In the genomic region with DNA sequence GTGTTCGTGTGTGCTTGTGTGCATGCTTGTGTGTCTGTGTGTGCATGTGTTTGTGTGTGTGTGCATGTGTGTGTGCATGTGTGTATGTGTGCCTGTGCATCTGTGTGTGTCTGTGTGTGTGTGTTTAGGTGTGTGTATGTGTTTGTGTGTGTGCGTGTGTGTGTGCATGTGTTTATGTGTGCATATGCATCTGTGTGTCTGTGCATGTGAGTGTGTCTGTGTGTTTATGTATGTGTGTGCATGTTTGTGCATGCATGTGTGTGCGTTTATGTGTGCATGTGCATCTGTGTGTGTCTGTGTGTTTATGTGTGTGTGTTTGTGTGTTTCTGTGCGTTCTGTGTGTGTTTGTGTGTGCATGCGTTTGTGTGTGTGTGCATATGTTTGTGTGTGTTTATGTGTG, we compare ENCODE assay signal across 23 cellular contexts.
DNase-seq lines count a peak whose midpoint lies in the region; ATAC-seq, FAIRE-seq and TF ChIP-seq lines count a peak whose summit lies in the region.
"Had no signal": no experiment of that assay in that cellular context is flagged by ENCODE, and none has a peak within 500 bp of the region (broad histone marks: within the 10 kb centered on the region; RNA-seq: fewer than 3 reads in every experiment).

No MANE protein-coding gene starts in this region.

- no peak overlapping the region for H2BK5ac ChIP-seq in mesenchymal stem cell (ENCODE audit: low read depth, low read length, poor library complexity, severe bottlenecking)

- 30% methylated on average over 5 of the region's 5 CpGs for WGBS in K562 (ENCODE audit: insufficient coverage, low coverage, missing lambda C conversion rate)
- whole genome bisulfite sequencing in mesenchymal stem cell, result 92% methylated on average over 5 of the region's 5 CpGs

- H3K79me1 ChIP-seq in mesenchymal stem cell (replicated peaks; ENCODE audit: low read length, poor library complexity, severe bottlenecking), result no peaks in the 10 kb centered on the region

- FAIRE-seq in K562 (lab: Jason Lieb, UNC) (no peak), kidney (lab: Jason Lieb, UNC) (no peak)
- FAIRE-seq: A204.1, GM19239, H54 had no signal

- POLR2A ChIA-PET in HEK293 (lab: Yijun Ruan, JAX) (no interaction called here), K562 (lab: Yijun Ruan, JAX) (no interaction called here), MCF 10A (lab: Yijun Ruan, JAX) (no interaction called here)

- no peak overlapping the region for H3K18ac ChIP-seq in mesenchymal stem cell (ENCODE audit: low read depth in 1 of 2, low read length in 2 of 2)

- peak overlapping the region; percentile 19 for H4K91ac ChIP-seq in mesenchymal stem cell (ENCODE audit: low read length)

- H3K4me3 Mint-ChIP-seq in MCF 10A (ENCODE audit: unreplicated experiment), result no peak overlapping the region
- H3K4me3 Mint-ChIP-seq: CD14-positive monocyte; CD4-positive, alpha-beta memory T cell; IgD-negative memory B cell had no signal

- H3K9me3 Mint-ChIP-seq in MCF 10A (ENCODE audit: unreplicated experiment), result no peaks in the 10 kb centered on the region
- H3K9me3 Mint-ChIP-seq: CD14-positive monocyte; CD4-positive, alpha-beta memory T cell; IgD-negative memory B cell had no signal

- no peak for TF ChIP-seq EP300 in K562 (IDR thresholded peaks at IDR 0.05; ENCODE audit: low read length)

- no peak for DNase-seq in K562 (ENCODE audit: extremely low read depth in 1 of 4, low spot score in 3 of 4)
- DNase-seq in mesenchymal stem cell, result no peak
- DNase-seq in upper lobe of right lung, result peak; percentile 8
- DNase-seq in kidney, result no peak
- no peak for DNase-seq in MCF 10A (ENCODE audit: unreplicated experiment)
- no peak for DNase-seq in C1 segment of cervical spinal cord (lab: John Stamatoyannopoulos, UW)
- DNase-seq: AML-193; Calu3; CD4-positive, alpha-beta memory T cell; DMS79 treated with DMSO at 0.1 percent for 48 hours; GF-D8; GM23248; HCEC 1CT; Kasumi-1; KG1 had no signal

- no peak overlapping the region for H4K8ac ChIP-seq in mesenchymal stem cell (ENCODE audit: low read length)

- intact Hi-C loops in K562 (cut with micrococcal nuclease) (no loop called here), upper lobe of right lung (cut with DNase I) (no loop called here), kidney (cut with DNase I) (no loop called here), MCF 10A (cut with micrococcal nuclease) (no loop called here)

- TF ChIP-seq POLR2A in K562 (conservative IDR thresholded peaks at IDR 0.05), result no peak

- in situ Hi-C loops in K562 (cut with MboI), result no loop called here

- CTCF ChIA-PET in HEK293 (lab: Yijun Ruan, JAX) (no interaction called here), K562 (lab: Yijun Ruan, JAX; ENCODE audit: low intra/inter-chr PET ratio) (no interaction called here), MCF 10A (lab: Yijun Ruan, JAX) (no interaction called here)

- no peak overlapping the region for H3K9ac ChIP-seq in K562 (ENCODE audit: insufficient read depth in 1 of 2, low read depth in 2 of 2, low read length in 2 of 2)
- H3K9ac ChIP-seq in mesenchymal stem cell (ENCODE audit: low read length), result no peak overlapping the region
- no peak overlapping the region for H3K9ac ChIP-seq in kidney (ENCODE audit: low read length in 2 of 2)
- H3K9ac ChIP-seq: GM23248 had no signal

- H3K27me3 Mint-ChIP-seq in MCF 10A (ENCODE audit: insufficient read depth, unreplicated experiment), result peaks cover 12% of the 10 kb centered on the region
- H3K27me3 Mint-ChIP-seq: CD4-positive, alpha-beta memory T cell had no signal

- no peaks in the 10 kb centered on the region for H3K4me1 Mint-ChIP-seq in MCF 10A (ENCODE audit: insufficient read depth, unreplicated experiment)

- H3K36me3 Mint-ChIP-seq in MCF 10A (ENCODE audit: insufficient read depth, unreplicated experiment), result no peaks in the 10 kb centered on the region
- H3K36me3 Mint-ChIP-seq: CD14-positive monocyte; CD4-positive, alpha-beta memory T cell; IgD-negative memory B cell had no signal

- H3K36me3 ChIP-seq in HEK293 (ENCODE audit: control insufficient read depth in 2 of 2, insufficient read depth in 1 of 2, low read length in 2 of 2), result no peaks in the 10 kb centered on the region
- no peaks in the 10 kb centered on the region for H3K36me3 ChIP-seq in K562 (ENCODE audit: control insufficient read depth, insufficient read depth, low read length)
- H3K36me3 ChIP-seq in mesenchymal stem cell (ENCODE audit: control insufficient read depth in 1 of 2, insufficient read depth in 2 of 2, low read depth in 1 of 2, low read length in 2 of 2), result no peaks in the 10 kb centered on the region
- no peaks in the 10 kb centered on the region for H3K36me3 ChIP-seq in upper lobe of right lung
- H3K36me3 ChIP-seq in kidney (ENCODE audit: control insufficient read depth in 1 of 2, insufficient read depth in 2 of 2, low read length in 2 of 2), result no peaks in the 10 kb centered on the region

- BruUV-seq in K562 (replicated peaks; lab: Mats Ljungman, UMichigan) (no TSS peak), MCF 10A (replicated peaks; lab: Mats Ljungman, UMichigan) (no TSS peak)

- no peak overlapping the region for H3K27ac ChIP-seq in HEK293 (ENCODE audit: extremely low read depth, low read depth, low read length)
- H3K27ac ChIP-seq in K562 (ENCODE audit: extremely low read depth, low read depth, low read length), result no peak overlapping the region
- no peak overlapping the region for H3K27ac ChIP-seq in mesenchymal stem cell (ENCODE audit: low read length, poor library complexity, severe bottlenecking)
- H3K27ac ChIP-seq in upper lobe of right lung, result no peak overlapping the region
- H3K27ac ChIP-seq in kidney (ENCODE audit: low read depth in 2 of 2, low read length in 2 of 2), result no peak overlapping the region
- H3K27ac ChIP-seq: GM23248, HL-60 had no signal

- no peak overlapping the region for H2BK12ac ChIP-seq in mesenchymal stem cell (ENCODE audit: low read length in 2 of 2)

- H2BK120ac ChIP-seq in mesenchymal stem cell (ENCODE audit: low read depth, low read length), result no peak overlapping the region

- no peaks in the 10 kb centered on the region for H3K79me2 ChIP-seq in K562 (ENCODE audit: control insufficient read depth, insufficient read depth, low read length)

- H3K14ac ChIP-seq in mesenchymal stem cell (ENCODE audit: low read length in 2 of 2), result no peak overlapping the region

- no peak overlapping the region for H2AFZ ChIP-seq in K562 (ENCODE audit: low read depth, low read length)
- H2AFZ ChIP-seq in mesenchymal stem cell (ENCODE audit: low read depth, low read length), result no peak overlapping the region
- H2AFZ ChIP-seq: GM23248 had no signal

- H3K4me2 ChIP-seq in K562 (ENCODE audit: insufficient read depth, low read length), result no peak overlapping the region
- no peak overlapping the region for H3K4me2 ChIP-seq in mesenchymal stem cell (ENCODE audit: low read length, poor library complexity, severe bottlenecking)

- TF ChIP-seq CTCF in HEK293 (tag by site-specific recombination; IDR thresholded peaks at IDR 0.05) (no peak), K562 (IDR thresholded peaks at IDR 0.05 in 2 of 3, conservative IDR thresholded peaks at IDR 0.05 in 1 of 3; ENCODE audit: insufficient read depth in 2 of 3, low read depth in 1 of 3, low read length in 3 of 3) (no peak), upper lobe of right lung (IDR thresholded peaks at IDR 0.05) (no peak), kidney (IDR thresholded peaks at IDR 0.05; ENCODE audit: borderline replicate concordance, extremely low read depth, insufficient read depth) (no peak), MCF 10A (IDR thresholded peaks at IDR 0.05; ENCODE audit: unreplicated experiment) (no peak)

- ATAC-seq in K562, result no peak
- no peak for ATAC-seq in upper lobe of right lung
- ATAC-seq in HG02970 (IDR thresholded peaks at IDR 0.05; ENCODE audit: low FRiP score, unreplicated experiment), result no peak

- H3K9me1 ChIP-seq in K562 (ENCODE audit: control insufficient read depth, insufficient read depth, low read length), result peaks cover 4% of the 10 kb centered on the region

- H3K27me3 ChIP-seq in K562 (ENCODE audit: control insufficient read depth in 2 of 2, insufficient read depth in 2 of 2, low read length in 2 of 2) (peaks cover 9 to 44% of the 10 kb centered on the region in 2 experiments; a peak in 3 of 5 replicates), mesenchymal stem cell (ENCODE audit: control insufficient read depth in 1 of 2, insufficient read depth in 1 of 2, low read length in 2 of 2) (peaks cover 28 to 66% of the 10 kb centered on the region in 2 experiments), upper lobe of right lung (no peaks in the 10 kb centered on the region)

- no peak overlapping the region for H2BK15ac ChIP-seq in mesenchymal stem cell (ENCODE audit: low read depth, poor library complexity, severe bottlenecking)

- H3K23ac ChIP-seq in mesenchymal stem cell (ENCODE audit: low read length in 2 of 2), result no peak overlapping the region

- H3K4me1 ChIP-seq in HEK293 (ENCODE audit: control insufficient read depth, insufficient read depth, low read length) (no peaks in the 10 kb centered on the region), K562 (replicated peaks in 1 of 2; ENCODE audit: control insufficient read depth in 2 of 2, insufficient read depth in 2 of 2, low read length in 2 of 2) (peaks cover 0 to 12% of the 10 kb centered on the region in 2 experiments; a peak in 4 of 5 replicates), mesenchymal stem cell (ENCODE audit: control insufficient read depth, insufficient read depth, low read depth, low read length) (peaks cover 2% of the 10 kb centered on the region), upper lobe of right lung (no peaks in the 10 kb centered on the region), kidney (ENCODE audit: control insufficient read depth in 1 of 2, insufficient read depth in 1 of 2, low read depth in 1 of 2, low read length in 2 of 2) (no peaks in the 10 kb centered on the region)

- H3K27ac Mint-ChIP-seq in MCF 10A (ENCODE audit: low read depth, unreplicated experiment), result no peak overlapping the region
- H3K27ac Mint-ChIP-seq: CD14-positive monocyte; CD4-positive, alpha-beta memory T cell; IgD-negative memory B cell had no signal

- peaks cover 3% of the 10 kb centered on the region; the same call in 1 of the 2 replicates for H4K20me1 ChIP-seq in K562 (replicated peaks; ENCODE audit: control insufficient read depth, insufficient read depth, low read length)

- H2AK5ac ChIP-seq in mesenchymal stem cell (ENCODE audit: low read length, severe bottlenecking), result no peak overlapping the region

- no peak overlapping the region for H3K4me3 ChIP-seq in HEK293 (ENCODE audit: low read depth, low read length)
- H3K4me3 ChIP-seq in K562, result no peak overlapping the region
- no peak overlapping the region for H3K4me3 ChIP-seq in mesenchymal stem cell (ENCODE audit: insufficient read depth in 1 of 2, low read depth in 1 of 2, low read length in 2 of 2)
- no peak overlapping the region for H3K4me3 ChIP-seq in upper lobe of right lung
- H3K4me3 ChIP-seq in kidney (ENCODE audit: low read length in 2 of 2), result no peak overlapping the region
- H3K4me3 ChIP-seq: GM23248 had no signal

- H3K9me3 ChIP-seq in HEK293 (ENCODE audit: control insufficient read depth, insufficient read depth, low read depth, low read length), result no peaks in the 10 kb centered on the region
- no peaks in the 10 kb centered on the region for H3K9me3 ChIP-seq in K562 (replicated peaks; ENCODE audit: control insufficient read depth, insufficient read depth, low read depth, low read length)
- H3K9me3 ChIP-seq in mesenchymal stem cell (ENCODE audit: control insufficient read depth, low read length), result no peaks in the 10 kb centered on the region
- H3K9me3 ChIP-seq in upper lobe of right lung, result no peaks in the 10 kb centered on the region
- H3K9me3 ChIP-seq in kidney (ENCODE audit: control insufficient read depth in 1 of 2, low read length in 2 of 2), result no peaks in the 10 kb centered on the region

- peak overlapping the region in 1 of 2 experiments; percentile 9 for H3K4ac ChIP-seq in mesenchymal stem cell (ENCODE audit: low read depth in 1 of 2, low read length in 2 of 2)

- no peak for TF ChIP-seq RAD21 in K562 (CRISPR knock-in tag; conservative IDR thresholded peaks at IDR 0.05 in 1 of 2, IDR thresholded peaks at IDR 0.05 in 1 of 2)

Comparison
In these comparisons a context has a peak if more than half of its experiments do, and no peak if none do; other contexts are left out.
1. Of the 44 proteins assayed by ChIP-seq in both K562 and HEK293: peak only in K562: none; only in HEK293: none; in both: ZBTB26; in neither: 43.